ENCODE assay signal across 8 cellular contexts in genomic region chrX:45851434-45851991, GRCh38.
DNase-seq lines count a peak whose midpoint lies in the region; ATAC-seq and TF ChIP-seq lines count a peak whose summit lies in the region.

No MANE protein-coding gene starts in this region.

- no peaks in the 10 kb centered on the region for H3K9me3 ChIP-seq in A673 (ENCODE audit: low read depth, low read length, poor library complexity, severe bottlenecking)
- H3K9me3 ChIP-seq in left lung: no peaks in the 10 kb centered on the region

- POLR2A ChIA-PET in A673 (lab: Charles Lee; ENCODE audit: low non-redundant PET): no interaction called here

- intact Hi-C loops in A673 (cut with micrococcal nuclease; ENCODE audit: unreplicated experiment): no loop called here
- intact Hi-C loops in left lung (cut with DNase I): no loop called here

- peak; percentile 75 for DNase-seq in A673 (ENCODE audit: low spot score)
- DNase-seq in HK-2 (ENCODE audit: unreplicated experiment): peak; percentile 73
- DNase-seq in T-helper 2 cell: peak; percentile 18 to 87 (median 39)
- DNase-seq in brain microvascular endothelial cell: no peak
- peak in 1 of 2 donors; percentile 81 for DNase-seq in left lung
- DNase-seq in stimulated activated CD4-positive, alpha-beta T cell treated with anti-CD3 and anti-CD28 coated beads, Interleukin-4, amount 100 ng/mL, for 24 hours: peak; percentile 64
- DNase-seq in NCI-H187 treated with DMSO at 0.1 percent for 48 hours (lab: John Stamatoyannopoulos, UW): no peak
- DNase-seq in NOMO-1 treated with dmso at 0.1 percent for 144 hours (lab: John Stamatoyannopoulos, UW; ENCODE audit: unreplicated experiment): no peak

- CTCF ChIA-PET in A673 (lab: Charles Lee): interaction anchor here (1.6 kb wide), 1 partner anchor 525 kb away, joined by 4 read pairs; no protein-coding TSS in a partner anchor

- peak; percentile 82 for ATAC-seq in left lung

- H3K27ac ChIP-seq in A673 (ENCODE audit: low read depth, low read length, poor library complexity, severe bottlenecking) (peak overlapping the region; percentile 70), brain microvascular endothelial cell (no peak overlapping the region), left lung (peak overlapping the region in 1 of 2 donors; percentile 18)

- H3K27me3 ChIP-seq in A673 (replicated peaks; ENCODE audit: insufficient read depth, low read depth, low read length, poor library complexity) (no peaks in the 10 kb centered on the region), brain microvascular endothelial cell (replicated peaks) (no peaks in the 10 kb centered on the region), left lung (peaks cover 7 to 17% of the 10 kb centered on the region in 2 donors)

- H3K36me3 ChIP-seq in A673 (ENCODE audit: insufficient read depth, low read length, poor library complexity, severe bottlenecking): peaks cover 21% of the 10 kb centered on the region
- no peaks in the 10 kb centered on the region for H3K36me3 ChIP-seq in brain microvascular endothelial cell (replicated peaks)
- no peaks in the 10 kb centered on the region for H3K36me3 ChIP-seq in left lung

- peaks cover 14% of the 10 kb centered on the region for H3K4me1 ChIP-seq in A673 (ENCODE audit: insufficient read depth, low read length, poor library complexity, severe bottlenecking)
- no peaks in the 10 kb centered on the region for H3K4me1 ChIP-seq in left lung

- peak overlapping the region; percentile 65 for H3K4me3 ChIP-seq in A673 (ENCODE audit: low read depth, low read length, poor library complexity, severe bottlenecking)
- peak overlapping the region; percentile 70 for H3K4me3 ChIP-seq in brain microvascular endothelial cell (ENCODE audit: low read depth, low read length)
- H3K4me3 ChIP-seq in left lung: peak overlapping the region; percentile 36 to 56

- no TSS peak for BruUV-seq in A673 (replicated peaks; lab: Mats Ljungman, UMichigan)

- in situ Hi-C loops in brain microvascular endothelial cell (cut with HindIII; ENCODE audit: low pct_ligation_motif_present, low sequenced_read_pairs): no loop called here

- TF ChIP-seq CTCF in A673 (conservative IDR thresholded peaks at IDR 0.05; ENCODE audit: low read depth, low read length) (no peak), brain microvascular endothelial cell (IDR thresholded peaks at IDR 0.05; ENCODE audit: low read depth, low read length, missing control alignments) (no peak), left lung (IDR thresholded peaks at IDR 0.05) (no peak)

Comparison
In these comparisons a context has a peak if more than half of its experiments do, and no peak if none do; other contexts are left out.
1. DNase-seq: peak in A673 (single experiment), HK-2 (single experiment), T-helper 2 cell (5 of 5) and stimulated activated CD4-positive, alpha-beta T cell treated with anti-CD3 and anti-CD28 coated beads, Interleukin-4, amount 100 ng/mL, for 24 hours (single experiment); none in brain microvascular endothelial cell (single experiment), NCI-H187 treated with DMSO at 0.1 percent for 48 hours (single experiment) and NOMO-1 treated with dmso at 0.1 percent for 144 hours (single experiment).
2. Peak in every context shown above with its lines, with median percentiles within 50 percentile points of each other: H3K4me3 ChIP-seq.